ENCODE assay signal across 8 cellular contexts in genomic region chr2:127324635-127325034, GRCh38. TPM values are rescaled to one million over a fixed set of nuclear protein-coding genes. Genes with fewer than 3 reads are reported as not detected.
DNase-seq lines count a peak whose midpoint lies in the region; ATAC-seq and TF ChIP-seq lines count a peak whose summit lies in the region.

No MANE protein-coding gene starts in this region.

- H3K27ac ChIP-seq in left ventricle myocardium inferior (replicated peaks) = no peak overlapping the region
- H3K27ac ChIP-seq in neural progenitor cell = no peak overlapping the region

- H3K36me3 Mint-ChIP-seq in neural progenitor cell = peaks cover 21% of the 10 kb centered on the region
- H3K36me3 Mint-ChIP-seq in activated naive CD4-positive, alpha-beta T cell treated with anti-CD3 and anti-CD28 coated beads, Interleukin-2, amount 10 ng/mL, durations not matched to agents 7 days and 5 days = peaks cover 35% of the 10 kb centered on the region

- H4K20me1 ChIP-seq in neural progenitor cell (ENCODE audit: low read depth) = no peaks in the 10 kb centered on the region

- intact Hi-C loops in left ventricle myocardium inferior (cut with micrococcal nuclease) (loop anchor here (5.0 kb wide), 1 partner anchor 153 kb away; no protein-coding TSS in a partner anchor), cardiac septum (cut with DNase I) (loop anchor here (5.0 to 10.0 kb wide), 2 partner anchors 90 to 153 kb away; partner anchors contain the start of gene PROC)

- H3F3A ChIP-seq in neural progenitor cell (ENCODE audit: low read depth) = peaks cover 17% of the 10 kb centered on the region

- no peak overlapping the region for H3K4me3 Mint-ChIP-seq in neural progenitor cell
- H3K4me3 Mint-ChIP-seq in activated naive CD4-positive, alpha-beta T cell treated with anti-CD3 and anti-CD28 coated beads, Interleukin-2, amount 10 ng/mL, durations not matched to agents 7 days and 5 days = no peak overlapping the region

- H3K4me1 ChIP-seq in left ventricle myocardium inferior (no peaks in the 10 kb centered on the region), neural progenitor cell (no peaks in the 10 kb centered on the region)

- peak; percentile 63 for TF ChIP-seq CTCF in left ventricle myocardium inferior (IDR thresholded peaks at IDR 0.05; ENCODE audit: borderline replicate concordance)
- TF ChIP-seq CTCF in neural progenitor cell (IDR thresholded peaks at IDR 0.05) = peak; percentile 69

- H3K4me2 ChIP-seq in neural progenitor cell = no peak overlapping the region

- H3K36me3 ChIP-seq in left ventricle myocardium inferior (peaks cover 94% of the 10 kb centered on the region), neural progenitor cell (peaks cover 5% of the 10 kb centered on the region)

- CTCF ChIA-PET in activated naive CD4-positive, alpha-beta T cell treated with anti-CD3 and anti-CD28 coated beads, Interleukin-2, amount 10 ng/mL, durations not matched to agents 7 days and 5 days (lab: Charles Lee) = interaction anchor here (1.2 to 1.5 kb wide), 2 partner anchors 9 to 155 kb away, joined by 3 to 12 read pairs; no protein-coding TSS in a partner anchor

- H3K27me3 Mint-ChIP-seq in neural progenitor cell (ENCODE audit: insufficient read depth, low read depth) = no peaks in the 10 kb centered on the region
- no peaks in the 10 kb centered on the region for H3K27me3 Mint-ChIP-seq in activated naive CD4-positive, alpha-beta T cell treated with anti-CD3 and anti-CD28 coated beads, Interleukin-2, amount 10 ng/mL, durations not matched to agents 7 days and 5 days

- no peaks in the 10 kb centered on the region for H3K79me2 ChIP-seq in neural progenitor cell (ENCODE audit: low read depth)

- H3K27me3 ChIP-seq in left ventricle myocardium inferior (ENCODE audit: low read depth) = no peaks in the 10 kb centered on the region
- H3K27me3 ChIP-seq in neural progenitor cell = no peaks in the 10 kb centered on the region

- peaks cover 6% of the 10 kb centered on the region for H3K9me3 Mint-ChIP-seq in neural progenitor cell
- H3K9me3 Mint-ChIP-seq in activated naive CD4-positive, alpha-beta T cell treated with anti-CD3 and anti-CD28 coated beads, Interleukin-2, amount 10 ng/mL, durations not matched to agents 7 days and 5 days = peaks cover 8% of the 10 kb centered on the region

- peaks cover 13% of the 10 kb centered on the region for H3K9me3 ChIP-seq in left ventricle myocardium inferior (replicated peaks)
- no peaks in the 10 kb centered on the region for H3K9me3 ChIP-seq in neural progenitor cell (ENCODE audit: low read depth)

- H3K9ac ChIP-seq in neural progenitor cell = no peak overlapping the region

- H2AFZ ChIP-seq in neural progenitor cell (replicated peaks) = no peak overlapping the region

- no peak overlapping the region for H3K27ac Mint-ChIP-seq in neural progenitor cell
- H3K27ac Mint-ChIP-seq in activated naive CD4-positive, alpha-beta T cell treated with anti-CD3 and anti-CD28 coated beads, Interleukin-2, amount 10 ng/mL, durations not matched to agents 7 days and 5 days = no peak overlapping the region

- DNase-seq in left ventricle myocardium inferior (no peak), cardiac septum (ENCODE audit: low spot score) (no peak), NCI-H69 (lab: John Stamatoyannopoulos, UW) (peak; percentile 11), dermis blood vessel endothelial cell (peak; percentile 73), neural progenitor cell (ENCODE audit: low spot score) (peak; percentile 15), activated T-cell treated with anti-CD3 and anti-CD28 coated beads for 4 hours (no peak)
- DNase-seq in activated naive CD4-positive, alpha-beta T cell treated with anti-CD3 and anti-CD28 coated beads, Interleukin-2, amount 10 ng/mL, durations not matched to agents 7 days and 5 days = no peak

- ATAC-seq in HG02759 (IDR thresholded peaks at IDR 0.05; ENCODE audit: unreplicated experiment) = no peak

- no peak overlapping the region for H3K4me3 ChIP-seq in left ventricle myocardium inferior
- no peak overlapping the region for H3K4me3 ChIP-seq in neural progenitor cell

- no peaks in the 10 kb centered on the region for H3K4me1 Mint-ChIP-seq in neural progenitor cell
- no peaks in the 10 kb centered on the region for H3K4me1 Mint-ChIP-seq in activated naive CD4-positive, alpha-beta T cell treated with anti-CD3 and anti-CD28 coated beads, Interleukin-2, amount 10 ng/mL, durations not matched to agents 7 days and 5 days

RNA-seq across cellular contexts. Expression of gene ERCC3, which starts 30.7 kb away (rescaled TPM):
- total RNA-seq in left ventricle myocardium inferior (22.4 TPM), cardiac septum (23.4 TPM), dermis blood vessel endothelial cell (45.6 and 49.2 TPM in 2 replicates), neural progenitor cell (ENCODE audit: low replicate concordance) (68.9 and 71.5 TPM in 2 replicates)

Comparison
In these comparisons a context has a peak if more than half of its experiments do, and no peak if none do; other contexts are left out.
1. DNase-seq: peak in NCI-H69 (single experiment), dermis blood vessel endothelial cell (single experiment) and neural progenitor cell (single experiment); none in left ventricle myocardium inferior (single experiment), cardiac septum (single experiment), activated naive CD4-positive, alpha-beta T cell treated with anti-CD3 and anti-CD28 coated beads, Interleukin-2, amount 10 ng/mL, durations not matched to agents 7 days and 5 days (single experiment) and activated T-cell treated with anti-CD3 and anti-CD28 coated beads for 4 hours (single experiment).